In the genomic region with DNA sequence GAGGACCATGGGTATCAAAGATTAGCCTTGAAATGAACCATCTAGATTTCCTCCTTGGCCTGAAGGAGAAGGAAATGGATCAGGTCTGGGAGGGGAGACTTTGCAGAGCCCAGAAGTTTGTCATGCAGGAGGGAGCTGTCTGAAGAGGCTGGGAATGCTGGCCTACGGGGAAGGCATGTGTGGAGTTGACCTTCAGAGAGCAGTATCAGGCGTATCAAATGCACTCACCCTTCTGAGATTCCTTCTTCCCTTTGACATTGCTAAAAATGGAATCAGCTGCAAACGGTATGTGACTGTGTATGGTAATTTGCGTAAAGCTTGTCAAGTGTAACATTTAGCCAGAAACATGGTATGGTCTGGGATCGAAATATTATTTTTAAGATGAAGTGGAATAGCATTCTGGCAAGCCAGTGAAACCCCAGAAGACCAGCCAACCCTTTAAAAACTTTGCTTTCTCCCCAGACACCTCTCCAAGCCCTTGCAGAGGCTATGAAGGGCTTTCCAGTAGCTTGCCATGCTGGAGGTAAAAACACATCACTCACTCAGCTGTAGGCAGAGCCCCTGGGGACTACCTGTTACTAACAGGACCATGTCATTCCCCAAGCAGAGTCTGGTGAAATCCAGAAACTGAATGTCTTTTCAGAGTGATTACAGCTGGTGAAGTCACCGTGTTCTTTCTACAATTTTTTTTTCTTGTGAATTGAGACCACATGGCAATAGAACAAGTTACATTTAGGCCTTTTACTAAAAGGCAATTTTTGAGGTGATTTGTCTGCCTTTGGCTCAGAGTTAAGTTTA, we compare ENCODE assay signal across 13 cellular contexts.
"Had no signal": no experiment of that assay in that cellular context is flagged by ENCODE, and none has a peak within 500 bp of the region (broad histone marks: within the 10 kb centered on the region; RNA-seq: fewer than 3 reads in every experiment).

No MANE protein-coding gene starts in this region.

- H3K4me1 ChIP-seq: stomach had no signal

- H3K27me3 ChIP-seq: ovary, stomach had no signal

- ATAC-seq: activated CD8-positive, alpha-beta T cell treated with anti-CD3 and anti-CD28 coated beads, Interleukin-2, amount 10 ng/mL, durations not matched to agents 7 days and 5 days; activated naive CD8-positive, alpha-beta T cell treated with anti-CD3 and anti-CD28 coated beads, Interleukin-2, amount 50 U/mL, for 24 hours had no signal

- H3K27ac ChIP-seq: coronary artery, ovary, stomach, thoracic aorta had no signal

- H3K36me3 ChIP-seq: ovary, stomach, thoracic aorta had no signal

- H3K4me3 ChIP-seq: coronary artery, ovary, stomach, thoracic aorta had no signal

- H3K9me3 ChIP-seq: ovary, stomach, thoracic aorta had no signal

- DNase-seq: activated CD4-positive, alpha-beta T cell treated with anti-CD3 and anti-CD28 coated beads for 1 hour; activated CD8-positive, alpha-beta T cell treated with anti-CD3 and anti-CD28 coated beads, Interleukin-2, amount 10 ng/mL, durations not matched to agents 7 days and 5 days; activated naive CD4-positive, alpha-beta T cell treated with Interleukin-2 at 50 U/mL for 16 hours; activated naive CD8-positive, alpha-beta T cell treated with anti-CD3 and anti-CD28 coated beads, Interleukin-2, amount 50 U/mL, for 24 hours; central memory CD4-positive, alpha-beta T cell; effector CD4-positive, alpha-beta T cell; islet precursor cell; nephron progenitor cell; ovary; small intestine; stomach had no signal
